Comparison of ENCODE assay signal across 9 cellular contexts in genomic region chr13:40980466-40980865, GRCh38. TPM values are rescaled to one million over a fixed set of nuclear protein-coding genes. Genes with fewer than 3 reads are reported as not detected.
DNase-seq lines count a peak whose midpoint lies in the region; ATAC-seq and TF ChIP-seq lines count a peak whose summit lies in the region.
"Had no signal": no experiment of that assay in that cellular context is flagged by ENCODE, and none has a peak within 500 bp of the region (broad histone marks: within the 10 kb centered on the region; RNA-seq: fewer than 3 reads in every experiment).

No MANE protein-coding gene starts in this region.

- in situ Hi-C loops in HAP-1 (cut with MboI; ENCODE audit: low sequenced_read_pairs): no loop called here

- H3K9me3 ChIP-seq in HAP-1: no peaks in the 10 kb centered on the region

- H3K4me3 ChIP-seq in GM06990 (replicated peaks; ENCODE audit: low read depth, low read length): peak overlapping the region; percentile 73
- H3K4me3 ChIP-seq in NB4 (ENCODE audit: low read depth, low read length): peak overlapping the region; percentile 68
- peak overlapping the region; percentile 41 for H3K4me3 ChIP-seq in rectal smooth muscle tissue (ENCODE audit: low read length)
- H3K4me3 ChIP-seq in HAP-1: no peak overlapping the region

- no peak for TF ChIP-seq CTCF in GM06990 (IDR thresholded peaks at IDR 0.05; ENCODE audit: insufficient read depth, low read length, poor library complexity, severe bottlenecking)
- no peak for TF ChIP-seq CTCF in NB4 (IDR thresholded peaks at IDR 0.05; ENCODE audit: low read depth, low read length)

- peaks cover 6% of the 10 kb centered on the region for H3K4me1 ChIP-seq in rectal smooth muscle tissue (ENCODE audit: control insufficient read depth, insufficient read depth, low read length)
- no peaks in the 10 kb centered on the region for H3K4me1 ChIP-seq in HAP-1

- ATAC-seq in GM18909 (IDR thresholded peaks at IDR 0.05; ENCODE audit: poor library complexity, unreplicated experiment): no peak

- H3K27me3 ChIP-seq in GM06990 (replicated peaks; ENCODE audit: control insufficient read depth, insufficient read depth, low read length) (no peaks in the 10 kb centered on the region), rectal smooth muscle tissue (ENCODE audit: control insufficient read depth, insufficient read depth, low read length) (no peaks in the 10 kb centered on the region), HAP-1 (ENCODE audit: low read depth) (no peaks in the 10 kb centered on the region; the same call in 1 of the 2 replicates)

- no peak for TF ChIP-seq POLR2A in NB4 (IDR thresholded peaks at IDR 0.05; ENCODE audit: extremely low read depth, insufficient read length)

- no peaks in the 10 kb centered on the region for H3K36me3 ChIP-seq in GM06990 (ENCODE audit: control insufficient read depth, insufficient read depth, low read length)
- no peaks in the 10 kb centered on the region for H3K36me3 ChIP-seq in rectal smooth muscle tissue (ENCODE audit: control insufficient read depth, insufficient read depth, low read length)
- H3K36me3 ChIP-seq in HAP-1 (replicated peaks): no peaks in the 10 kb centered on the region

- H3K27ac ChIP-seq in rectal smooth muscle tissue (ENCODE audit: low read depth, low read length): no peak overlapping the region

- H3K9ac ChIP-seq in rectal smooth muscle tissue (ENCODE audit: low read length): no peak overlapping the region

- no peak for DNase-seq in GM06990 (ENCODE audit: extremely low read depth, insufficient read length)
- no peak for DNase-seq in NB4 (ENCODE audit: low read depth)
- DNase-seq in dermis blood vessel endothelial cell: peak; percentile 31
- DNase-seq in HAP-1 (ENCODE audit: low spot score in 2 of 2): no peak
- DNase-seq in NCI-H2196 treated with DMSO at 0.1 percent for 48 hours (lab: John Stamatoyannopoulos, UW; ENCODE audit: unreplicated experiment): no peak
- DNase-seq: mesenchymal stem cell, NCI-H82 had no signal

RNA-seq across cellular contexts. Expression of gene ELF1, which starts 38.6 kb away (rescaled TPM):
- 95.5 and 124 TPM in 2 replicates for total RNA-seq in dermis blood vessel endothelial cell
